Comparison of ENCODE assay signal across 21 cellular contexts in the genomic region with DNA sequence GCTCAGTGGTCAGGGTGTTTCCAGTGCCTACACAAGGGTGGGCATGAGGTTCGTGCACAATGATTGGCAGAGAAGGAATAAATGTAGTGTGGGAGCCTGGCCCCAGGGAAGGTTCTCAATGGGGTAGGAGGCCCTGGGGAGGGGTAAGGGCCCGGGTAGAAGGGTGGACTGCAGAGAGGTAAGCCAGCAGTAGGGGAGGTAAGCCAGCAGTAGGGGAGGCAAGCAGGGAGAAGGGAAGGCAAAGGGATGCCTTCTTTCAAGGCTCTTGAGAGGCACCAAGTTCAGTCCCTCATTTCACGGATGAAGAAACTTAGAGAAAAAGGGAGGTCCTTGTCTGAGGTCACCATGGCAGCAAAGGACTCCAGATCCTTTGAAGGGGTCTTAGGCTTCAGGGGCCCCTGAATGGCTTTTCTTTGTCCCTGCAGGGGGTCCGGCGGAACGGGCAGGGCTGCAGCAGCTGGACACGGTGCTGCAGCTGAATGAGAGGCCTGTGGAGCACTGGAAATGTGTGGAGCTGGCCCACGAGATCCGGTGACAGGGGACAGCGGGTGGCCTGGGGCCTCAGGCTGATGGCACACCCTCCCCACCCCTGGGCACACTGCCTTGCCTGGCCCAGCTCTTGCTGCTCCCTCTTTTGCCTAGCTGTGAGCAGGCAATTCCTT. TPM values are rescaled to one million over a fixed set of nuclear protein-coding genes. Genes with fewer than 3 reads are reported as not detected.
DNase-seq lines count a peak whose midpoint lies in the region; ATAC-seq, FAIRE-seq and TF ChIP-seq lines count a peak whose summit lies in the region.
"Had no signal": no experiment of that assay in that cellular context is flagged by ENCODE, and none has a peak within 500 bp of the region (broad histone marks: within the 10 kb centered on the region; RNA-seq: fewer than 3 reads in every experiment).

No MANE protein-coding gene starts in this region.

- H3K9ac ChIP-seq in endothelial cell of umbilical vein (replicated peaks; ENCODE audit: extremely low read depth, insufficient read depth, low read length): peak overlapping the region; percentile 100
- H3K9ac ChIP-seq: GM23248 had no signal

- H3K79me2 ChIP-seq in endothelial cell of umbilical vein (ENCODE audit: control insufficient read depth, insufficient read depth, low read length): peaks cover 92% of the 10 kb centered on the region

- CTCF ChIA-PET in endothelial cell of umbilical vein (lab: Charles Lee): interaction anchor here (1.4 to 5.1 kb wide), 5 partner anchors 11 to 152 kb away, joined by 3 to 24 read pairs (median 7); no protein-coding TSS in a partner anchor

- H3K9me3 ChIP-seq in heart right ventricle (no peaks in the 10 kb centered on the region), endothelial cell of umbilical vein (replicated peaks; ENCODE audit: control insufficient read depth, insufficient read depth, low read length) (no peaks in the 10 kb centered on the region), thyroid gland (no peaks in the 10 kb centered on the region), aorta (ENCODE audit: control insufficient read depth, low read length) (no peaks in the 10 kb centered on the region)
- H3K9me3 ChIP-seq: MG63 had no signal

- DNase-seq in heart right ventricle (no peak), Right ventricle myocardium inferior (ENCODE audit: missing footprints) (no peak), NCI-H345 (lab: John Stamatoyannopoulos, UW) (peak; percentile 74), endothelial cell of umbilical vein (ENCODE audit: low read depth, low spot score) (no peak), thyroid gland (peak; percentile 28 to 55), D341Med (ENCODE audit: low spot score) (no peak), NCI-H446 (lab: John Stamatoyannopoulos, UW) (no peak), aorta (no peak)
- DNase-seq: activated B cell treated with CpG ODN at 0.5 μM for 24 hours; activated CD8-positive, alpha-beta memory T cell treated with anti-CD3 and anti-CD28 coated beads, Interleukin-2, amount 10 ng/mL, durations not matched to agents 7 days and 5 days; amniotic stem cell; CD8-positive, alpha-beta memory T cell; GM23248; IMR-90; mesenchymal stem cell; MG63; natural killer cell; NCI-H1694 treated with DMSO at 0.1 percent for 48 hours; NCI-H524 treated with DMSO at 0.1 percent for 48 hours; stimulated activated naive B cell treated with anti-CD40 and anti-IgM and Interleukin-4, amounts not matched to agents 10 μg/mL and 1 μg/mL and 100 μg/mL, for 72 hours had no signal

- H3K4me1 ChIP-seq in heart right ventricle: peaks cover 24 to 91% (median 63%) of the 10 kb centered on the region in 9 donors
- peaks cover 57% of the 10 kb centered on the region for H3K4me1 ChIP-seq in endothelial cell of umbilical vein (ENCODE audit: control insufficient read depth, extremely low read depth, insufficient read depth, low read length)
- H3K4me1 ChIP-seq in thyroid gland: peaks cover 9 to 34% of the 10 kb centered on the region in 2 donors
- peaks cover 2 to 8% of the 10 kb centered on the region in 2 donors for H3K4me1 ChIP-seq in aorta (ENCODE audit: control insufficient read depth in 1 of 2, insufficient read depth in 2 of 2, low read length in 2 of 2)

- H3K27me3 ChIP-seq in heart right ventricle (no peaks in the 10 kb centered on the region), endothelial cell of umbilical vein (ENCODE audit: control insufficient read depth in 2 of 2, insufficient read depth in 2 of 2, low read length in 2 of 2) (no peaks in the 10 kb centered on the region), thyroid gland (no peaks in the 10 kb centered on the region), aorta (ENCODE audit: control insufficient read depth in 1 of 2, insufficient read depth in 2 of 2, low read length in 1 of 2) (no peaks in the 10 kb centered on the region)
- H3K27me3 ChIP-seq: MG63 had no signal

- H3K36me3 ChIP-seq in heart right ventricle (peaks cover 0 to 58% (median 9%) of the 10 kb centered on the region in 9 donors), endothelial cell of umbilical vein (ENCODE audit: control insufficient read depth in 2 of 2, extremely low read depth in 1 of 2, insufficient read depth in 2 of 2, low read length in 2 of 2) (peaks cover 28 to 49% of the 10 kb centered on the region in 2 experiments), thyroid gland (no peaks in the 10 kb centered on the region), aorta (ENCODE audit: control insufficient read depth in 1 of 2, insufficient read depth in 2 of 2, low read length in 1 of 2) (no peaks in the 10 kb centered on the region)
- H3K36me3 ChIP-seq: MG63 had no signal

- H4K20me1 ChIP-seq in endothelial cell of umbilical vein (replicated peaks; ENCODE audit: control insufficient read depth, extremely low read depth, insufficient read depth, low read length): no peaks in the 10 kb centered on the region

- no peak overlapping the region for H3K4me2 ChIP-seq in endothelial cell of umbilical vein (ENCODE audit: insufficient read depth, low read length)

- dilution Hi-C loops in endothelial cell of umbilical vein (cut with MboI; ENCODE audit: extremely low pct_ligation_motif_present, low sequenced_read_pairs): no loop called here

- TF ChIP-seq CTCF in heart right ventricle (IDR thresholded peaks at IDR 0.05): no peak
- no peak for TF ChIP-seq CTCF in endothelial cell of umbilical vein (IDR thresholded peaks at IDR 0.05; ENCODE audit: extremely low read depth in 1 of 2, insufficient read depth in 1 of 2, low read depth in 1 of 2, low read length in 2 of 2)
- TF ChIP-seq CTCF in thyroid gland (IDR thresholded peaks at IDR 0.05): no peak

- H3K4me3 ChIP-seq in heart right ventricle (no peak overlapping the region), endothelial cell of umbilical vein (replicated peaks in 1 of 3; ENCODE audit: insufficient read depth in 1 of 3, low read depth in 1 of 3, low read length in 3 of 3) (peak overlapping the region in 1 of 3 experiments; percentile 4), thyroid gland (replicated peaks in 1 of 3) (no peak overlapping the region), aorta (ENCODE audit: low read length in 2 of 2) (no peak overlapping the region)
- H3K4me3 ChIP-seq: GM23248, MG63 had no signal

- TF ChIP-seq POLR2A in endothelial cell of umbilical vein (IDR thresholded peaks at IDR 0.05; ENCODE audit: low read depth, low read length): no peak
- TF ChIP-seq POLR2A in thyroid gland (IDR thresholded peaks at IDR 0.05): no peak

- H3K27ac ChIP-seq in heart right ventricle (peak overlapping the region in 9 of 10 donors; percentile 7 to 96 (median 20)), endothelial cell of umbilical vein (ENCODE audit: insufficient read depth, low read depth, low read length) (no peak overlapping the region), thyroid gland (peak overlapping the region in 1 of 3 donors; percentile 56), aorta (ENCODE audit: low read depth in 1 of 2, low read length in 2 of 2) (peak overlapping the region in 1 of 2 donors; percentile 48)
- H3K27ac ChIP-seq: GM23248 had no signal

- BruUV-seq in endothelial cell of umbilical vein (replicated peaks; lab: Mats Ljungman, UMichigan): no TSS peak

- H3K9me1 ChIP-seq in endothelial cell of umbilical vein (replicated peaks; ENCODE audit: control insufficient read depth, extremely low read depth, insufficient read depth, low read length): no peaks in the 10 kb centered on the region

- no peak for ATAC-seq in heart right ventricle
- no peak for ATAC-seq in Right ventricle myocardium inferior
- ATAC-seq in aorta (ENCODE audit: low FRiP score): no peak
- ATAC-seq: activated CD8-positive, alpha-beta memory T cell treated with anti-CD3 and anti-CD28 coated beads, Interleukin-2, amount 10 ng/mL, durations not matched to agents 7 days and 5 days; natural killer cell; stimulated activated naive B cell treated with anti-CD40 and anti-IgM and Interleukin-4, amounts not matched to agents 10 μg/mL and 1 μg/mL and 100 μg/mL, for 72 hours had no signal

- POLR2A ChIA-PET in endothelial cell of umbilical vein (lab: Charles Lee): interaction anchor here (1.3 kb wide), 1 partner anchor 51 kb away, joined by 5 read pairs; no protein-coding TSS in a partner anchor

- intact Hi-C loops in heart right ventricle (cut with DNase I) (loop anchor here in 3 of 10 donors (5.0 to 10.0 kb wide), 4 partner anchors 69 to 1269 kb away; no protein-coding TSS in a partner anchor), Right ventricle myocardium inferior (cut with DNase I) (no loop called here), endothelial cell of umbilical vein (cut with micrococcal nuclease) (no loop called here), thyroid gland (cut with DNase I) (no loop called here), aorta (cut with DNase I) (no loop called here)

- 81 to 85% methylated on average over 10 of the region's 10 CpGs for WGBS in heart right ventricle, 2 donors
- WGBS in thyroid gland, 2 donors: 49 to 58% methylated on average over 10 of the region's 10 CpGs
- WGBS in aorta, 2 donors: 48 to 64% methylated on average over 10 of the region's 10 CpGs

- no peak overlapping the region for H2AFZ ChIP-seq in endothelial cell of umbilical vein (ENCODE audit: low read depth, low read length)
- H2AFZ ChIP-seq: GM23248 had no signal

- no peak for FAIRE-seq in endothelial cell of umbilical vein (lab: Jason Lieb, UNC)
- FAIRE-seq: endometrium had no signal

TF ChIP-seq in endothelial cell of umbilical vein, 7 proteins besides CTCF, POLR2A, EP300 and RAD21 (continues in another document):
- TF ChIP-seq GATA2 (IDR thresholded peaks at IDR 0.05; ENCODE audit: insufficient read depth, insufficient read length, low read depth, low read length) (no peak), POLR2AphosphoS5 (IDR thresholded peaks at IDR 0.05; ENCODE audit: insufficient read depth, low read depth, low read length) (no peak), MAX (IDR thresholded peaks at IDR 0.05; ENCODE audit: insufficient read depth, insufficient read length) (no peak)

RNA-seq across cellular contexts. Expression of gene RGS3, which starts 42.6 kb away (rescaled TPM):
- total RNA-seq in heart right ventricle: 100 to 1,000 TPM in 9 of 10 donors, 10 to 100 TPM in 1; 98.7 to 201 (median 140) TPM
- polyA plus RNA-seq in heart right ventricle: 100 to 1,000 TPM in 1 of 2 donors, 10 to 100 TPM in 1; 65.4 to 125 TPM
- 139 TPM for total RNA-seq in Right ventricle myocardium inferior
- total RNA-seq in endothelial cell of umbilical vein: 407 and 416 TPM in 2 replicates
- polyA plus RNA-seq in endothelial cell of umbilical vein: 356 and 385 TPM in 2 replicates
- 317 and 396 TPM in 2 replicates for polyA plus RNA-seq in endothelial cell of umbilical vein (2011; cell fraction: cytosol; rRNA removed)
- polyA plus RNA-seq in endothelial cell of umbilical vein (2011; cell fraction: nucleus; rRNA removed): 509 and 635 TPM in 2 replicates
- polyA plus RNA-seq in endothelial cell of umbilical vein (2012): 125 and 130 TPM in 2 replicates
- 566 and 594 TPM in 2 replicates for polyA minus RNA-seq in endothelial cell of umbilical vein
- polyA minus RNA-seq in endothelial cell of umbilical vein (2011; cell fraction: cytosol; rRNA and poly(A)+ RNA removed): 16.0 TPM
- polyA minus RNA-seq in endothelial cell of umbilical vein (2011; cell fraction: nucleus; rRNA and poly(A)+ RNA removed): 401 and 590 TPM in 2 replicates
- 10 to 100 TPM; 43.0 to 66.2 (median 55.6) TPM for total RNA-seq in thyroid gland
- total RNA-seq in aorta: 100 to 1,000 TPM; 157 to 161 TPM
- polyA plus RNA-seq in aorta: 100 to 1,000 TPM in 1 of 2 donors, 10 to 100 TPM in 1; 74.3 to 142 TPM

Comparison
In these comparisons a context has a peak if more than half of its experiments do, and no peak if none do; other contexts are left out.
1. DNase-seq: peak in NCI-H345 (single experiment) and thyroid gland (2 of 2); none in heart right ventricle (0 of 2), Right ventricle myocardium inferior (single experiment), endothelial cell of umbilical vein (single experiment), D341Med (single experiment), NCI-H446 (0 of 2) and aorta (0 of 2).